ENCODE assay signal across 1 cellular context in genomic region chr19:40443131-40443929, GRCh38.
A peak's percentile ranks its signal among the peaks of the same experiment; 100 is the strongest.
TF ChIP-seq lines count a peak whose summit lies in the region.

No MANE protein-coding gene starts in this region.

TF ChIP-seq in HepG2, 621 proteins besides CTCF, POLR2A, EP300 and RAD21 (continues in another document):
- TF ChIP-seq ZNF776 (CRISPR knock-in tag; IDR thresholded peaks at IDR 0.05) = no peak
- no peak for TF ChIP-seq KIAA2018 (CRISPR knock-in tag; IDR thresholded peaks at IDR 0.05; ENCODE audit: borderline replicate concordance)
- no peak for TF ChIP-seq ZFAT (CRISPR knock-in tag; conservative IDR thresholded peaks at IDR 0.05)
- no peak for TF ChIP-seq ZNF879 (CRISPR knock-in tag; IDR thresholded peaks at IDR 0.05)
- no peak for TF ChIP-seq ZNF75D (CRISPR knock-in tag; IDR thresholded peaks at IDR 0.05; ENCODE audit: borderline replicate concordance)
- TF ChIP-seq HNF1A (IDR thresholded peaks at IDR 0.05; ENCODE audit: low read depth) = no peak
- TF ChIP-seq HNF1A (CRISPR knock-in tag; IDR thresholded peaks at IDR 0.05; ENCODE audit: borderline replicate concordance) = no peak; the same call in 1 of the 2 replicates
- no peak for TF ChIP-seq ZNF619 (CRISPR knock-in tag; IDR thresholded peaks at IDR 0.05)
- no peak for TF ChIP-seq GTF2F1 (IDR thresholded peaks at IDR 0.05; ENCODE audit: low read length)
- TF ChIP-seq NR2F1 (CRISPR knock-in tag; IDR thresholded peaks at IDR 0.05) = peak in 1 of 2 experiments; percentile 24; a peak in 1 of 4 replicates
- TF ChIP-seq ZNF709 (CRISPR knock-in tag; IDR thresholded peaks at IDR 0.05) = no peak
- TF ChIP-seq RFX3 (CRISPR knock-in tag; IDR thresholded peaks at IDR 0.05) = no peak
- no peak for TF ChIP-seq ZNF280B (CRISPR knock-in tag; IDR thresholded peaks at IDR 0.05; ENCODE audit: borderline replicate concordance)
- no peak for TF ChIP-seq KDM4B (CRISPR knock-in tag; IDR thresholded peaks at IDR 0.05)
- TF ChIP-seq RFX1 (IDR thresholded peaks at IDR 0.05) = no peak
- TF ChIP-seq HNF4A (CRISPR knock-in tag; IDR thresholded peaks at IDR 0.05) = peak; percentile 8; the same call in 1 of the 2 replicates
- TF ChIP-seq HNRNPH1 (optimal IDR thresholded peaks at IDR 0.05; ENCODE audit: low read depth, low read length) = no peak
- no peak for TF ChIP-seq ZNF770 (CRISPR knock-in tag; IDR thresholded peaks at IDR 0.05)
- no peak for TF ChIP-seq ARID5B (CRISPR knock-in tag; IDR thresholded peaks at IDR 0.05)
- no peak for TF ChIP-seq SKIL (CRISPR knock-in tag; IDR thresholded peaks at IDR 0.05; ENCODE audit: borderline replicate concordance)
- no peak for TF ChIP-seq ZNF512B (CRISPR knock-in tag; IDR thresholded peaks at IDR 0.05; ENCODE audit: borderline replicate concordance)
- peak; percentile 96 for TF ChIP-seq ZNF205 (CRISPR knock-in tag; IDR thresholded peaks at IDR 0.05)
- TF ChIP-seq MTA3 (CRISPR knock-in tag; IDR thresholded peaks at IDR 0.05) = no peak
